ENCODE assay signal across 1 cellular context in genomic region chr9:136093331-136093986, GRCh38.
TF ChIP-seq lines count a peak whose summit lies in the region.

No MANE protein-coding gene starts in this region.

TF ChIP-seq in HEK293, 187 proteins besides CTCF, POLR2A, EP300 and RAD21 (continued from another document):
- TF ChIP-seq ZNF221 (tag by site-specific recombination; IDR thresholded peaks at IDR 0.05; ENCODE audit: borderline replicate concordance) (no peak), HIC1 (tag by site-specific recombination; IDR thresholded peaks at IDR 0.05) (peak; percentile 26; the same call in 1 of the 2 replicates), ZBTB48 (tag by site-specific recombination; IDR thresholded peaks at IDR 0.05) (no peak), GLIS1 (tag by site-specific recombination; IDR thresholded peaks at IDR 0.05) (peak; percentile 91), ZNF423 (tag by site-specific recombination; IDR thresholded peaks at IDR 0.05) (peak; percentile 77), ZNF146 (tag by site-specific recombination; IDR thresholded peaks at IDR 0.05) (no peak), MYNN (tag by site-specific recombination; IDR thresholded peaks at IDR 0.05; ENCODE audit: borderline replicate concordance) (no peak), ZNF529 (tag by site-specific recombination; IDR thresholded peaks at IDR 0.05; ENCODE audit: insufficient replicate concordance) (no peak), WT1 (tag by site-specific recombination; IDR thresholded peaks at IDR 0.05) (0 out of 2 replicates have a peak, but pooled peaks have one; percentile 45), IKZF3 (tag by site-specific recombination; IDR thresholded peaks at IDR 0.05) (0 out of 2 replicates have a peak, but pooled peaks have one; percentile 42), ZNF341 (tag by site-specific recombination; IDR thresholded peaks at IDR 0.05; ENCODE audit: low read depth) (0 out of 2 replicates have a peak, but pooled peaks have one; percentile 18)
